1 cellular context compared by ENCODE assay signal in the genomic region with DNA sequence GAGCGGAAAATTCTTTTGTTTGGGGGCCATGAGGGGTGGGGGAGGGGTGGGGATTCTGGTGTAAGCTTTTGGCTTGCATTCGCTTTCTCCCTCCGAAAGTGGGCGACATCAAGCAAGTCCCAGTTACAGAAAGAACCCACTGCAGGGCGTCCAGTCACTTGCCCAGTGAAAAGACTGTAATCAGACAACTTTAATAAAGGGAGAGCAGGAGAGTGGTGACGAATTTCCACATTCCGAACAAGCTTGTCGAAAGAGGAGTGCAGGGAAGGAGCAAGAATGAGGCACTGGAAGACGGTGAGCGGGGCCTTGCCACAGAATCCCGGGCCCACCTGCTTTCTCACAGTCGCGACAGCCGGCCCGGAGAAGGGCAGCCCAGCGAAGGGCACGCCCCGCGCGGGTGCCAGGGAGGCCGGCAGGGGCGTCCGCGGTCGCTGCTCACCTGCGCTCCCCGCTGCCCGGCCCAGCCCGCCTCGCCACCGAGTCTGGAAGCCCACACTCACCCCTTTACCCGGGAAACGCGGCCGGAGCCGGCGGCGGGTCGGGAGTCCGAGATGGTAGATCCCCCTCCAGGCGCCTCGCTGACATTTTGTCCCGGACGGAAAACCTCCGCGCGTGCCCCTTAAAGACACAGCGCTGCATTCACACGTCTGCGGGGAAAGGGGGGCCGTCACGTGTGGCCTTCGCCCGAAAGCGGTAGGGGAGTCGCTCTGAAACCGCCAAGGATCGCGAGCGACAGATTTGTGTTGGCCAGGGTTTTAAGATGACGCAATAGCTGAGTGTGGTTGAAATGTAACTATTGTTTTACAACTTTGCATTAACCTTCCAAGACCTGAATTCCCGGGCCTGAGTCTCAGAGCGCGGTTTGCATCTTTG.
TF ChIP-seq lines count a peak whose summit lies in the region.

A gene with protein sequence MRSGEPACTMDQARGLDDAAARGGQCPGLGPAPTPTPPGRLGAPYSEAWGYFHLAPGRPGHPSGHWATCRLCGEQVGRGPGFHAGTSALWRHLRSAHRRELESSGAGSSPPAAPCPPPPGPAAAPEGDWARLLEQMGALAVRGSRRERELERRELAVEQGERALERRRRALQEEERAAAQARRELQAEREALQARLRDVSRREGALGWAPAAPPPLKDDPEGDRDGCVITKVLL (minus strand): TSS at position 675 of the 873 bp plus-strand sequence. CDS start 9,407 bp downstream, outside the sequence.

TF ChIP-seq in HepG2, 621 proteins besides CTCF, POLR2A, EP300 and RAD21 (continued from another document and continues in another):
- TF ChIP-seq, protein P1, sequence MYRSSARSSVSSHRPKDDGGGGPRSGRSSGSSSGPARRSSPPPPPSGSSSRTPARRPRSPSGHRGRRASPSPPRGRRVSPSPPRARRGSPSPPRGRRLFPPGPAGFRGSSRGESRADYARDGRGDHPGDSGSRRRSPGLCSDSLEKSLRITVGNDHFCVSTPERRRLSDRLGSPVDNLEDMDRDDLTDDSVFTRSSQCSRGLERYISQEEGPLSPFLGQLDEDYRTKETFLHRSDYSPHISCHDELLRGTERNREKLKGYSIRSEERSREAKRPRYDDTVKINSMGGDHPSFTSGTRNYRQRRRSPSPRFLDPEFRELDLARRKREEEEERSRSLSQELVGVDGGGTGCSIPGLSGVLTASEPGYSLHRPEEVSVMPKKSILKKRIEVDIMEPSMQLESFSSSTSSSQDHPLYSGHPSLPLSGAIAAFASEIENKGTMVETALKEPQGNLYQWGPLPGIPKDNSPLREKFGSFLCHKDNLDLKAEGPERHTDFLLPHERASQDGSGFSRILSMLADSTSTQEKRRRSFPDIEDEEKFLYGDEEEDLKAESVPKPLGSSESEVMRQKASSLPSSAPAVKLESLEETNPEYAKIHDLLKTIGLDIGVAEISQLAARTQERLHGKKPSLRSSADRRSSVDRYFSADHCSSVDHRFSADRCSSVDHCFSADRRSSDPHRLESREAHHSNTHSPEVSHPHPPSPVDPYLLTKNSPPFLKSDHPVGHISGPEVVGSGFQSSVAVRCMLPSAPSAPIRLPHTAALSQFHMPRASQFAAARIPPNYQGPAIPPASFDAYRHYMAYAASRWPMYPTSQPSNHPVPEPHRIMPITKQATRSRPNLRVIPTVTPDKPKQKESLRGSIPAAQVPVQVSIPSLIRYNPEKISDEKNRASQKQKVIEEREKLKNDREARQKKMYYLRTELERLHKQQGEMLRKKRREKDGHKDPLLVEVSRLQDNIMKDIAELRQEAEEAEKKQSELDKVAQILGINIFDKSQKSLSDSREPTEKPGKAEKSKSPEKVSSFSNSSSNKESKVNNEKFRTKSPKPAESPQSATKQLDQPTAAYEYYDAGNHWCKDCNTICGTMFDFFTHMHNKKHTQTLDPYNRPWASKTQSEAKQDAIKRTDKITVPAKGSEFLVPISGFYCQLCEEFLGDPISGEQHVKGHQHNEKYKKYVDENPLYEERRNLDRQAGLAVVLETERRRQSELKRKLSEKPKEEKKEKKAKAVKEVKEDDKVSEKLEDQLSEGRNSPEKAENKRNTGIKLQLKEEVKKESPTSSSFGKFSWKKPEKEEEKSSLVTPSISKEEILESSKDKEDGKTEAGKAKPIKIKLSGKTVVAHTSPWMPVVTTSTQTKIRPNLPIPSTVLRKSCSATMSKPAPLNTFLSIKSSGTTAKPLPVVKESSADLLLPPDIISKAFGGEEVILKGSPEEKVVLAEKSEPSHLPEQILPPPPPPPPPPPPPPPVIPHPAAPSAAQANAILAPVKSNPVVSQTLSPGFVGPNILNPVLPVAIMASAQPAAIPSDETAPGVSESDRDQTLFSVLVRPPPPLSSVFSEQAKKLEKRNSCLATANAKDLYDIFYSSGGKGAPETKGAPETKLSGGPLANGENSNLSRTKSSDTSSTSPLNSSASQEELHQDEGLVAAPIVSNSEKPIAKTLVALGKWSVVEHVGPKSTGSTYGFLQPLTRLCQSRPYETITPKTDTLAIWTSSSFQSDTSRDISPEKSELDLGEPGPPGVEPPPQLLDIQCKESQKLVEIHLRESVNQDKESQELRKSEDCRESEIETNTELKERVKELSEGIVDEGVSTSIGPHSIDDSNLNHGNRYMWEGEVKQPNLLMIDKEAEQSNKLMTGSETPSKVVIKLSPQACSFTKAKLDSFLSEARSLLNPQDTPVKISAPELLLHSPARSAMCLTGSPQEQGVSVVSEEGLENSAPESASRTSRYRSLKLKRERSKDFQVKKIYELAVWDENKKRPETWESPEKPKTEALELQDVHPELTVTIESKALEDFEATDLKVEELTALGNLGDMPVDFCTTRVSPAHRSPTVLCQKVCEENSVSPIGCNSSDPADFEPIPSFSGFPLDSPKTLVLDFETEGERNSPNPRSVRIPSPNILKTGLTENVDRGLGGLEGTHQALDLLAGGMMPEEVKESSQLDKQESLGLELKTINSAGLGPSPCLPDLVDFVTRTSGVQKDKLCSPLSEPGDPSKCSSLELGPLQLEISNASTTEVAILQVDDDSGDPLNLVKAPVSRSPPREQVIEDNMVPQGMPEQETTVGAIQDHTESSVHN (CRISPR knock-in tag; IDR thresholded peaks at IDR 0.05), result no peak
- TF ChIP-seq RBAK (CRISPR knock-in tag; IDR thresholded peaks at IDR 0.05) (no peak; the same call in 1 of the 2 replicates), IRF2 (CRISPR knock-in tag; IDR thresholded peaks at IDR 0.05) (peak; percentile 1; the same call in 1 of the 2 replicates), PAX8 (CRISPR knock-in tag; IDR thresholded peaks at IDR 0.05; ENCODE audit: borderline replicate concordance) (no peak), ZZZ3 (CRISPR knock-in tag; IDR thresholded peaks at IDR 0.05; ENCODE audit: borderline replicate concordance) (no peak), KLF16 (CRISPR knock-in tag; IDR thresholded peaks at IDR 0.05) (0 out of 4 replicates have a peak, but pooled peaks of 1 of the 2 experiments have one; percentile 18), ZNF136 (CRISPR knock-in tag; IDR thresholded peaks at IDR 0.05; ENCODE audit: low read depth) (no peak), CEBPG (CRISPR knock-in tag; IDR thresholded peaks at IDR 0.05) (peak; percentile 97), CREM (IDR thresholded peaks at IDR 0.05) (peak; percentile 25; the same call in 1 of the 2 replicates), CREM (CRISPR knock-in tag; IDR thresholded peaks at IDR 0.05) (no peak), TEAD3 (CRISPR knock-in tag; optimal IDR thresholded peaks at IDR 0.05; ENCODE audit: borderline replicate concordance) (no peak), ZMYM2 (CRISPR knock-in tag; IDR thresholded peaks at IDR 0.05) (no peak), MEF2D (CRISPR knock-in tag; IDR thresholded peaks at IDR 0.05) (no peak), ZNF713 (CRISPR knock-in tag; IDR thresholded peaks at IDR 0.05) (no peak), UBTF (CRISPR knock-in tag; IDR thresholded peaks at IDR 0.05) (peak; percentile 91; the same call in 1 of the 2 replicates), SNAI1 (CRISPR knock-in tag; IDR thresholded peaks at IDR 0.05; ENCODE audit: borderline replicate concordance) (no peak), ISX (CRISPR knock-in tag; conservative IDR thresholded peaks at IDR 0.05) (no peak), POLR2AphosphoS5 (IDR thresholded peaks at IDR 0.05; ENCODE audit: low read depth, low read length) (peak; percentile 30), ZNF747 (CRISPR knock-in tag; IDR thresholded peaks at IDR 0.05; ENCODE audit: borderline replicate concordance) (peak; percentile 88), ZFP62 (CRISPR knock-in tag; IDR thresholded peaks at IDR 0.05) (no peak), ZNF598 (CRISPR knock-in tag; IDR thresholded peaks at IDR 0.05; ENCODE audit: borderline replicate concordance) (peak; percentile 43; the same call in 1 of the 2 replicates), IKZF1 (IDR thresholded peaks at IDR 0.05) (no peak), ZNF333 (CRISPR knock-in tag; IDR thresholded peaks at IDR 0.05; ENCODE audit: borderline replicate concordance) (no peak), ZNF24 (IDR thresholded peaks at IDR 0.05) (no peak), TAF1 (CRISPR knock-in tag; IDR thresholded peaks at IDR 0.05) (peak; percentile 73), ZNF556 (CRISPR knock-in tag; IDR thresholded peaks at IDR 0.05; ENCODE audit: borderline replicate concordance) (no peak; the same call in 1 of the 2 replicates), ZNF225 (CRISPR knock-in tag; IDR thresholded peaks at IDR 0.05) (no peak), RFX5 (IDR thresholded peaks at IDR 0.05; ENCODE audit: low read depth, low read length) (0 out of 2 replicates have a peak, but pooled peaks have one; percentile 16), ZFP82 (CRISPR knock-in tag; IDR thresholded peaks at IDR 0.05; ENCODE audit: borderline replicate concordance) (no peak), KAT2B (IDR thresholded peaks at IDR 0.05; ENCODE audit: borderline replicate concordance, low read depth, low read length) (no peak), HDAC1 (CRISPR knock-in tag; IDR thresholded peaks at IDR 0.05) (peak; percentile 36), CREB1 (IDR thresholded peaks at IDR 0.05) (peak; percentile 37; the same call in 1 of the 2 replicates), CREB1 (CRISPR knock-in tag; IDR thresholded peaks at IDR 0.05) (peak; percentile 53), JARID2 (CRISPR knock-in tag; IDR thresholded peaks at IDR 0.05; ENCODE audit: insufficient replicate concordance) (no peak), ONECUT2 (CRISPR knock-in tag; IDR thresholded peaks at IDR 0.05) (no peak), ARNTL (CRISPR knock-in tag; IDR thresholded peaks at IDR 0.05) (peak; percentile 46; the same call in 1 of the 2 replicates), JDP2 (CRISPR knock-in tag; IDR thresholded peaks at IDR 0.05; ENCODE audit: borderline replicate concordance) (no peak), FOXP4 (CRISPR knock-in tag; IDR thresholded peaks at IDR 0.05) (no peak), MTA3 (CRISPR knock-in tag; IDR thresholded peaks at IDR 0.05) (no peak), GABPB1 (CRISPR knock-in tag; IDR thresholded peaks at IDR 0.05) (peak; percentile 67)
- TF ChIP-seq, protein P2, sequence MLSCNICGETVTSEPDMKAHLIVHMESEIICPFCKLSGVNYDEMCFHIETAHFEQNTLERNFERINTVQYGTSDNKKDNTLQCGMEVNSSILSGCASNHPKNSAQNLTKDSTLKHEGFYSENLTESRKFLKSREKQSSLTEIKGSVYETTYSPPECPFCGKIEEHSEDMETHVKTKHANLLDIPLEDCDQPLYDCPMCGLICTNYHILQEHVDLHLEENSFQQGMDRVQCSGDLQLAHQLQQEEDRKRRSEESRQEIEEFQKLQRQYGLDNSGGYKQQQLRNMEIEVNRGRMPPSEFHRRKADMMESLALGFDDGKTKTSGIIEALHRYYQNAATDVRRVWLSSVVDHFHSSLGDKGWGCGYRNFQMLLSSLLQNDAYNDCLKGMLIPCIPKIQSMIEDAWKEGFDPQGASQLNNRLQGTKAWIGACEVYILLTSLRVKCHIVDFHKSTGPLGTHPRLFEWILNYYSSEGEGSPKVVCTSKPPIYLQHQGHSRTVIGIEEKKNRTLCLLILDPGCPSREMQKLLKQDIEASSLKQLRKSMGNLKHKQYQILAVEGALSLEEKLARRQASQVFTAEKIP (CRISPR knock-in tag; IDR thresholded peaks at IDR 0.05; ENCODE audit: borderline replicate concordance), result no peak
- TF ChIP-seq, protein P3, sequence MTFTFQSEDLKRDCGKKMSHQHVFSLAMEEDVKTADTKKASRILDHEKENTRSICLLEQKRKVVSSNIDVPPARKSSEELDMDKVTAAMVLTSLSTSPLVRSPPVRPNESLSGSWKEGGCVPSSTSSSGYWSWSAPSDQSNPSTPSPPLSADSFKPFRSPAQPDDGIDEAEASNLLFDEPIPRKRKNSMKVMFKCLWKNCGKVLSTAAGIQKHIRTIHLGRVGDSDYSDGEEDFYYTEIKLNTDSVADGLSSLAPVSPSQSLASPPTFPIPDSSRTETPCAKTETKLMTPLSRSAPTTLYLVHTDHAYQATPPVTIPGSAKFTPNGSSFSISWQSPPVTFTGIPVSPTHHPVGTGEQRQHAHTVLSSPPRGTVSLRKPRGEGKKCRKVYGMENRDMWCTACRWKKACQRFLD (CRISPR knock-in tag; IDR thresholded peaks at IDR 0.05; ENCODE audit: borderline replicate concordance), result no peak; the same call in 1 of the 2 replicates
- TF ChIP-seq, protein P4, sequence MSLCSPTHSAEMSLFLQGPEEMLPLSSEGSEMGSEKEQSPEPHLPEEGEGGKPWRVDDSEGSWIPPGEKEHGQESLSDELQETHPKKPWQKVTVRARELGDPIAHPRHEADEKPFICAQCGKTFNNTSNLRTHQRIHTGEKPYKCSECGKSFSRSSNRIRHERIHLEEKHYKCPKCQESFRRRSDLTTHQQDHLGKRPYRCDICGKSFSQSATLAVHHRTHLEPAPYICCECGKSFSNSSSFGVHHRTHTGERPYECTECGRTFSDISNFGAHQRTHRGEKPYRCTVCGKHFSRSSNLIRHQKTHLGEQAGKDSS (CRISPR knock-in tag; IDR thresholded peaks at IDR 0.05; ENCODE audit: borderline replicate concordance, low read depth), result peak; percentile 55; the same call in 1 of the 2 replicates
